22 cellular contexts compared by ENCODE assay signal in the genomic region with DNA sequence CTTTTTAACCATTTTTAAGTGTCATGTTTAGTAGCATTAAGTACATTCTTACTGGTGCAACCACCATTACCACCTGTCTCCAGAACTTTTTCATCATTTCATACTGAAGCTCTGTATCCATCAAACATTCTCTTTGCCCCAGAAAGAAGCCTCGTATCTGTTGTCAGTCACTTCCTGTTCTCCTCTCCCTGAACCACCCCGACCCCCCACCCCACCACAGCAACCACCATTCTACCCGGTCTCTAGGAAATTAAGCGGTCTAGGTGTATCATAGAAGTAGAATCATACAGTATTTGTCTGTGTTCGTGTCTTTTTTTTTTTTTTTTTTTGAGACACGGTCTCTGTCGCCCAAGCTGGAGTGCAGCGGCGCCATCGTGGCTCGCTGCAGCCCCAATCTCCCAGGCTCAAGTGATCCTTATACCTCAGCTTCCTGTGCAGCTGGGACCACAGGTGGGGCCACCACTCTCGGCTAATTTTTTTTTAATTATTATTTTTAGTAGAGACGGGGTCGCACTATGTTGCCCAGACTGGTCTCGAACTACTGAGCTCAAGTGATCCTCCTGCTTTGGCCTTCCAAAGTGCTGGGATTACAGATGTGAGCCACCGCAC. TPM values are rescaled to one million over a fixed set of nuclear protein-coding genes. Genes with fewer than 3 reads are reported as not detected.
"Had no signal": no experiment of that assay in that cellular context is flagged by ENCODE, and none has a peak within 500 bp of the region (broad histone marks: within the 10 kb centered on the region; RNA-seq: fewer than 3 reads in every experiment).

No MANE protein-coding gene starts in this region.

- H3K36me3 ChIP-seq: esophagus muscularis mucosa, left ventricle myocardium inferior, right atrium auricular region, suprapubic skin, upper lobe of left lung had no signal

- H2AFZ ChIP-seq: hepatocyte had no signal

- H3K27me3 ChIP-seq: right atrium auricular region, upper lobe of left lung had no signal

- H3K79me2 ChIP-seq: hepatocyte had no signal

- H3K27me3 Mint-ChIP-seq: activated CD4-positive, alpha-beta memory T cell treated with anti-CD3 and anti-CD28 coated beads for 36 hours; activated naive CD4-positive, alpha-beta T cell treated with anti-CD3 and anti-CD28 coated beads, Interleukin-2, amount 50 U/mL, for 24 hours; natural killer cell treated with Interleukin-12 subunit alpha and Interleukin-12 subunit beta and Interleukin-15 and Interleukin-18, amount 100 ng/mL, for 72 hours had no signal

- H3K4me2 ChIP-seq: hepatocyte had no signal

- H3K27ac Mint-ChIP-seq: activated CD4-positive, alpha-beta memory T cell treated with anti-CD3 and anti-CD28 coated beads for 36 hours; activated naive CD4-positive, alpha-beta T cell treated with anti-CD3 and anti-CD28 coated beads, Interleukin-2, amount 50 U/mL, for 24 hours; memory B cell; natural killer cell treated with Interleukin-12 subunit alpha and Interleukin-12 subunit beta and Interleukin-15 and Interleukin-18, amount 100 ng/mL, for 72 hours had no signal

- H3K4me3 ChIP-seq: esophagus muscularis mucosa, hepatocyte, left ventricle myocardium inferior, mucosa of descending colon, right atrium auricular region, skin epidermis, suprapubic skin, upper lobe of left lung had no signal

- H3K4me3 Mint-ChIP-seq: activated CD4-positive, alpha-beta memory T cell treated with anti-CD3 and anti-CD28 coated beads for 36 hours; activated naive CD4-positive, alpha-beta T cell treated with anti-CD3 and anti-CD28 coated beads, Interleukin-2, amount 50 U/mL, for 24 hours; memory B cell; natural killer cell treated with Interleukin-12 subunit alpha and Interleukin-12 subunit beta and Interleukin-15 and Interleukin-18, amount 100 ng/mL, for 72 hours had no signal

- H3K9me3 Mint-ChIP-seq: activated CD4-positive, alpha-beta memory T cell treated with anti-CD3 and anti-CD28 coated beads for 36 hours; activated naive CD4-positive, alpha-beta T cell treated with anti-CD3 and anti-CD28 coated beads, Interleukin-2, amount 50 U/mL, for 24 hours; memory B cell; natural killer cell treated with Interleukin-12 subunit alpha and Interleukin-12 subunit beta and Interleukin-15 and Interleukin-18, amount 100 ng/mL, for 72 hours had no signal

- H3K36me3 Mint-ChIP-seq: natural killer cell treated with Interleukin-12 subunit alpha and Interleukin-12 subunit beta and Interleukin-15 and Interleukin-18, amount 100 ng/mL, for 72 hours had no signal

- H3K4me1 ChIP-seq: esophagus muscularis mucosa, left ventricle myocardium inferior, right atrium auricular region, suprapubic skin, upper lobe of left lung had no signal

- H3K27ac ChIP-seq: esophagus muscularis mucosa, hepatocyte, left ventricle myocardium inferior, right atrium auricular region, skin epidermis, suprapubic skin, upper lobe of left lung had no signal

- H3K9me3 ChIP-seq: esophagus muscularis mucosa, left ventricle myocardium inferior, mucosa of descending colon, right atrium auricular region, suprapubic skin, upper lobe of left lung had no signal

- DNase-seq: activated CD4-positive, alpha-beta memory T cell treated with anti-CD3 and anti-CD28 coated beads for 36 hours; activated effector memory CD4-positive, alpha-beta T cell treated with anti-CD3 and anti-CD28 coated beads, Interleukin-2, amount 50 U/mL, for 16 hours; activated T-cell treated with anti-CD3 and anti-CD28 coated beads, Interleukin-2, amount 50 U/mL, for 48 hours; cortex of kidney; effector CD4-positive, alpha-beta T cell; kidney; left ventricle myocardium inferior; mucosa of descending colon; occipital lobe; stimulated activated CD4-positive, alpha-beta T cell treated with anti-CD3 and anti-CD28 coated beads, Interleukin-4, amount 100 ng/mL, for 24 hours; stimulated activated naive CD4-positive, alpha-beta T cell treated with Interleukin-2 at 50 U/mL for 16 hours; T1000; upper lobe of left lung had no signal

RNA-seq across cellular contexts. Expression of a gene that starts 23.7 kb away (rescaled TPM):
- total RNA-seq: activated CD4-positive, alpha-beta memory T cell treated with anti-CD3 and anti-CD28 coated beads for 36 hours; esophagus muscularis mucosa; hepatocyte; left ventricle myocardium inferior; mucosa of descending colon; natural killer cell treated with Interleukin-12 subunit alpha and Interleukin-12 subunit beta and Interleukin-15 and Interleukin-18, amount 100 ng/mL, for 72 hours; posterior vena cava; right atrium auricular region; upper lobe of left lung had no signal
- polyA plus RNA-seq: hepatocyte had no signal
